Comparison of ENCODE assay signal across 10 cellular contexts in the genomic region with DNA sequence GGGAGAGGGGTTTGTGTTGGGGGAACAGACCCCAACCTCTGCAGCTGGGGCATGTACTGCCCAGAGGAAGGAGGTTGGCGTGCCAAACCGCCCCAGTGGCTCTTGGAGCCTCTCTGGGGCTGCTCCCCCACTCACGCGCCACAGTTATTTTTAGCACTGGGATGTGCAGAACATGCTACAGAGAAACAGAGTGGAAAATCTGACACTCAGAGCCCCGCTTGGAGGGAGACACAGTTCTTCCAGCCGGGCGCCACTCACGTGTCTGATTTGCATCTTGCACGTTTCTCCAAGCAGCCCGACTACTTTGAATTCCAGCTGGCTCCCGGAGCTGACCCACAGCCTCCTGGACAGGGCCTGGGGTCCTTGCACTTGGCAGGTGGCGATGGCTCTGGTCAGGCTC.
DNase-seq lines count a peak whose midpoint lies in the region; ATAC-seq and TF ChIP-seq lines count a peak whose summit lies in the region.
"Had no signal": no experiment of that assay in that cellular context is flagged by ENCODE, and none has a peak within 500 bp of the region (broad histone marks: within the 10 kb centered on the region; RNA-seq: fewer than 3 reads in every experiment).

No MANE protein-coding gene starts in this region.

- TF ChIP-seq EP300 in suprapubic skin (IDR thresholded peaks at IDR 0.05), result peak; percentile 40

- H3K4me1 ChIP-seq in suprapubic skin (peaks cover 14% of the 10 kb centered on the region), HAP-1 (no peaks in the 10 kb centered on the region)

- WGBS in suprapubic skin, result 27% methylated on average over 7 of the region's 12 CpGs

- H3K9me3 ChIP-seq in suprapubic skin (no peaks in the 10 kb centered on the region), HAP-1 (no peaks in the 10 kb centered on the region)
- H3K9me3 ChIP-seq: A549 had no signal

- H3K36me3 ChIP-seq in suprapubic skin (no peaks in the 10 kb centered on the region), HAP-1 (replicated peaks) (no peaks in the 10 kb centered on the region)

- CTCF ChIA-PET in activated CD4-positive, alpha-beta T cell treated with anti-CD3 and anti-CD28 coated beads for 36 hours (lab: Charles Lee), result interaction anchor here (0.9 kb wide), 1 partner anchor 12 kb away, joined by 3 read pairs; no protein-coding TSS in a partner anchor

- H3K4me1 Mint-ChIP-seq in activated CD4-positive, alpha-beta T cell treated with anti-CD3 and anti-CD28 coated beads for 36 hours, result peaks cover 2% of the 10 kb centered on the region
- no peaks in the 10 kb centered on the region for H3K4me1 Mint-ChIP-seq in activated CD4-positive, alpha-beta T cell treated with anti-CD3 and anti-CD28 coated beads, Interleukin-2, amount 10 ng/mL, durations not matched to agents 24 days and 14 days

- no peak overlapping the region for H3K27ac Mint-ChIP-seq in activated CD4-positive, alpha-beta T cell treated with anti-CD3 and anti-CD28 coated beads for 36 hours
- no peak overlapping the region for H3K27ac Mint-ChIP-seq in activated CD4-positive, alpha-beta T cell treated with anti-CD3 and anti-CD28 coated beads, Interleukin-2, amount 10 ng/mL, durations not matched to agents 24 days and 14 days

- POLR2A ChIA-PET in activated CD4-positive, alpha-beta T cell treated with anti-CD3 and anti-CD28 coated beads for 36 hours (lab: Charles Lee), result no interaction called here

- H3K4me3 ChIP-seq in astrocyte of the cerebellum (ENCODE audit: low read depth, low read length) (no peak overlapping the region), suprapubic skin (no peak overlapping the region), HAP-1 (no peak overlapping the region)
- H3K4me3 ChIP-seq: A549 had no signal

- in situ Hi-C loops in astrocyte of the cerebellum (cut with HindIII; ENCODE audit: low sequenced_read_pairs) (no loop called here), HAP-1 (cut with MboI; ENCODE audit: low sequenced_read_pairs) (no loop called here)

- H3K27me3 Mint-ChIP-seq in activated CD4-positive, alpha-beta T cell treated with anti-CD3 and anti-CD28 coated beads for 36 hours, result peaks cover 14% of the 10 kb centered on the region
- H3K27me3 Mint-ChIP-seq in activated CD4-positive, alpha-beta T cell treated with anti-CD3 and anti-CD28 coated beads, Interleukin-2, amount 10 ng/mL, durations not matched to agents 24 days and 14 days, result peaks cover 24% of the 10 kb centered on the region

- peak; percentile 56 for DNase-seq in activated CD4-positive, alpha-beta T cell treated with anti-CD3 and anti-CD28 coated beads for 36 hours
- DNase-seq in activated CD4-positive, alpha-beta T cell treated with anti-CD3 and anti-CD28 coated beads, Interleukin-2, amount 10 ng/mL, durations not matched to agents 24 days and 14 days, result no peak
- DNase-seq in astrocyte of the cerebellum (ENCODE audit: low read depth) (peak; percentile 13), iris pigment epithelial cell (ENCODE audit: low read depth) (peak; percentile 14), suprapubic skin (ENCODE audit: low spot score in 2 of 2) (peak; percentile 82 to 85), HAP-1 (ENCODE audit: low spot score in 2 of 2) (no peak)
- DNase-seq: NCI-H1930 had no signal

- ATAC-seq in activated CD4-positive, alpha-beta T cell treated with anti-CD3 and anti-CD28 coated beads for 36 hours, result peak; percentile 58
- ATAC-seq in GM21619 (IDR thresholded peaks at IDR 0.05; ENCODE audit: unreplicated experiment) (no peak), HG03469 (IDR thresholded peaks at IDR 0.05; ENCODE audit: unreplicated experiment) (no peak)
- ATAC-seq: A549 had no signal

- peaks cover 6% of the 10 kb centered on the region for H3K27me3 ChIP-seq in suprapubic skin
- H3K27me3 ChIP-seq in HAP-1 (ENCODE audit: low read depth), result peaks cover 3% of the 10 kb centered on the region; the same call in 1 of the 2 replicates

- no peak overlapping the region for H3K4me3 Mint-ChIP-seq in activated CD4-positive, alpha-beta T cell treated with anti-CD3 and anti-CD28 coated beads for 36 hours
- H3K4me3 Mint-ChIP-seq in activated CD4-positive, alpha-beta T cell treated with anti-CD3 and anti-CD28 coated beads, Interleukin-2, amount 10 ng/mL, durations not matched to agents 24 days and 14 days, result no peak overlapping the region

- TF ChIP-seq CTCF in astrocyte of the cerebellum (IDR thresholded peaks at IDR 0.05; ENCODE audit: low read depth, low read length, missing control alignments), result no peak
- TF ChIP-seq CTCF in suprapubic skin (IDR thresholded peaks at IDR 0.05), result no peak

- TF ChIP-seq POLR2A in suprapubic skin (IDR thresholded peaks at IDR 0.05), result no peak

- intact Hi-C loops in activated CD4-positive, alpha-beta T cell treated with anti-CD3 and anti-CD28 coated beads for 36 hours (cut with DNase I, micrococcal nuclease), result no loop called here
- intact Hi-C loops in activated CD4-positive, alpha-beta T cell treated with anti-CD3 and anti-CD28 coated beads, Interleukin-2, amount 10 ng/mL, durations not matched to agents 24 days and 14 days (cut with micrococcal nuclease), result no loop called here

- H3K36me3 Mint-ChIP-seq in activated CD4-positive, alpha-beta T cell treated with anti-CD3 and anti-CD28 coated beads for 36 hours (ENCODE audit: low read depth), result no peaks in the 10 kb centered on the region
- H3K36me3 Mint-ChIP-seq in activated CD4-positive, alpha-beta T cell treated with anti-CD3 and anti-CD28 coated beads, Interleukin-2, amount 10 ng/mL, durations not matched to agents 24 days and 14 days (ENCODE audit: low read depth), result no peaks in the 10 kb centered on the region

- H3K27ac ChIP-seq in suprapubic skin, result peak overlapping the region; percentile 54

- no peaks in the 10 kb centered on the region for H3K9me3 Mint-ChIP-seq in activated CD4-positive, alpha-beta T cell treated with anti-CD3 and anti-CD28 coated beads for 36 hours (ENCODE audit: low read depth)
- H3K9me3 Mint-ChIP-seq in activated CD4-positive, alpha-beta T cell treated with anti-CD3 and anti-CD28 coated beads, Interleukin-2, amount 10 ng/mL, durations not matched to agents 24 days and 14 days, result no peaks in the 10 kb centered on the region

Comparison
In these comparisons a context has a peak if more than half of its experiments do, and no peak if none do; other contexts are left out.
1. DNase-seq: peak in activated CD4-positive, alpha-beta T cell treated with anti-CD3 and anti-CD28 coated beads for 36 hours (single experiment), astrocyte of the cerebellum (single experiment), iris pigment epithelial cell (single experiment) and suprapubic skin (2 of 2); none in activated CD4-positive, alpha-beta T cell treated with anti-CD3 and anti-CD28 coated beads, Interleukin-2, amount 10 ng/mL, durations not matched to agents 24 days and 14 days (single experiment) and HAP-1 (0 of 2).